ENCODE assay signal across 14 cellular contexts in genomic region chr12:120101617-120102016, GRCh38. TPM values are rescaled to one million over a fixed set of nuclear protein-coding genes. Genes with fewer than 3 reads are reported as not detected.
DNase-seq lines count a peak whose midpoint lies in the region; FAIRE-seq and TF ChIP-seq lines count a peak whose summit lies in the region.
"Had no signal": no experiment of that assay in that cellular context is flagged by ENCODE, and none has a peak within 500 bp of the region (broad histone marks: within the 10 kb centered on the region; RNA-seq: fewer than 3 reads in every experiment).

No MANE protein-coding gene starts in this region.

- H3K23ac ChIP-seq in neuronal stem cell (ENCODE audit: low read depth, low read length, poor library complexity) = peak overlapping the region; percentile 8

- peak overlapping the region; percentile 42; the same call in 1 of the 2 replicates for H3K27ac Mint-ChIP-seq in HFFc6
- peak overlapping the region; percentile 82 for H3K27ac Mint-ChIP-seq in dendritic cell treated with granulocyte-macrophage colony-stimulating factor and Interleukin-4, amounts not matched to agents 40 ng/mL and 50 ng/mL, for 4 days

- H3K9me3 ChIP-seq in BLaER1 treated with 17β-estradiol and CSF1 and Interleukin-3, amounts not matched to agents 10 nM and 100 nM (replicated peaks in 1 of 11) = no peaks in the 10 kb centered on the region
- peaks cover 0 to 3% of the 10 kb centered on the region in 2 donors for H3K9me3 ChIP-seq in neuronal stem cell (replicated peaks in 1 of 2; ENCODE audit: control insufficient read depth in 2 of 2, insufficient read depth in 1 of 2, low read depth in 1 of 2, low read length in 2 of 2)

- H2BK5ac ChIP-seq in neuronal stem cell (ENCODE audit: low read length) = no peak overlapping the region

- H3K4me3 Mint-ChIP-seq in HFFc6 = no peak overlapping the region
- H3K4me3 Mint-ChIP-seq in dendritic cell treated with granulocyte-macrophage colony-stimulating factor and Interleukin-4, amounts not matched to agents 40 ng/mL and 50 ng/mL, for 4 days = peak overlapping the region; percentile 55

- FAIRE-seq in GM19239 (lab: Jason Lieb, UNC) = no peak
- FAIRE-seq: bronchial epithelial cell, D721Med had no signal

- no peaks in the 10 kb centered on the region for H3K27me3 Mint-ChIP-seq in HFFc6 (ENCODE audit: insufficient read depth)
- H3K27me3 Mint-ChIP-seq in dendritic cell treated with granulocyte-macrophage colony-stimulating factor and Interleukin-4, amounts not matched to agents 40 ng/mL and 50 ng/mL, for 4 days = no peaks in the 10 kb centered on the region
- H3K27me3 Mint-ChIP-seq: IgD-negative memory B cell had no signal

- H3K9me3 Mint-ChIP-seq in HFFc6 = no peaks in the 10 kb centered on the region
- H3K9me3 Mint-ChIP-seq in dendritic cell treated with granulocyte-macrophage colony-stimulating factor and Interleukin-4, amounts not matched to agents 40 ng/mL and 50 ng/mL, for 4 days = no peaks in the 10 kb centered on the region
- H3K9me3 Mint-ChIP-seq: IgD-negative memory B cell had no signal

- H3K36me3 ChIP-seq in BLaER1 treated with 17β-estradiol and CSF1 and Interleukin-3, amounts not matched to agents 10 nM and 100 nM = peaks cover 90 to 99% (median 96%) of the 10 kb centered on the region in 11 experiments
- peaks cover 20 to 81% of the 10 kb centered on the region in 2 donors for H3K36me3 ChIP-seq in neuronal stem cell (replicated peaks in 1 of 2; ENCODE audit: control insufficient read depth in 2 of 2, insufficient read depth in 2 of 2, low read length in 2 of 2)

- no CpG with 5 or more reads among the region's 13 CpGs for WGBS in neuronal stem cell (ENCODE audit: extremely low coverage in 2 of 2, insufficient read length in 2 of 2, insufficient replicate concordance in 1 of 2), 2 donors

- H4K20me1 ChIP-seq in BLaER1 treated with 17β-estradiol and CSF1 and Interleukin-3, amounts not matched to agents 10 nM and 100 nM = peaks cover 87 to 100% (median 97%) of the 10 kb centered on the region in 11 experiments

- H2BK120ac ChIP-seq in neuronal stem cell (ENCODE audit: low read depth, low read length) = no peak overlapping the region

- peak overlapping the region; percentile 74 to 94 (median 85) for H3K4me2 ChIP-seq in BLaER1 treated with 17β-estradiol and CSF1 and Interleukin-3, amounts not matched to agents 10 nM and 100 nM
- no peak overlapping the region for H3K4me2 ChIP-seq in neuronal stem cell (ENCODE audit: insufficient read depth, low read length, poor library complexity, severe bottlenecking)
- H3K4me2 ChIP-seq: smooth muscle cell had no signal

- no peak overlapping the region for H4K8ac ChIP-seq in neuronal stem cell (ENCODE audit: low read depth, low read length)

- H3K27me3 ChIP-seq in BLaER1 treated with 17β-estradiol and CSF1 and Interleukin-3, amounts not matched to agents 10 nM and 100 nM = no peaks in the 10 kb centered on the region
- no peaks in the 10 kb centered on the region for H3K27me3 ChIP-seq in neuronal stem cell (ENCODE audit: control insufficient read depth in 3 of 3, insufficient read depth in 3 of 3, low read depth in 1 of 3, low read length in 3 of 3)

- peak overlapping the region in 4 of 10 experiments; percentile 7 to 21 (median 14); a peak in 2 of 20 replicates for H3K4me3 ChIP-seq in BLaER1 treated with 17β-estradiol and CSF1 and Interleukin-3, amounts not matched to agents 10 nM and 100 nM
- H3K4me3 ChIP-seq in neuronal stem cell (ENCODE audit: low read length in 2 of 2) = no peak overlapping the region
- H3K4me3 ChIP-seq: smooth muscle cell had no signal

- peaks cover 17% of the 10 kb centered on the region for H3K79me1 ChIP-seq in neuronal stem cell (ENCODE audit: low read depth, low read length)

- no peaks in the 10 kb centered on the region for H3K36me3 Mint-ChIP-seq in HFFc6 (ENCODE audit: low read depth)
- peaks cover 100% of the 10 kb centered on the region for H3K36me3 Mint-ChIP-seq in dendritic cell treated with granulocyte-macrophage colony-stimulating factor and Interleukin-4, amounts not matched to agents 40 ng/mL and 50 ng/mL, for 4 days (ENCODE audit: low read depth)

- DNase-seq in HFFc6 = no peak
- DNase-seq in neuronal stem cell (ENCODE audit: low spot score) = no peak
- no peak for DNase-seq in GM19239 (ENCODE audit: insufficient read length, low spot score)
- no peak for DNase-seq in pons (ENCODE audit: low spot score)
- DNase-seq in NCI-H1436 (lab: John Stamatoyannopoulos, UW) = no peak
- DNase-seq in SHP77 (lab: John Stamatoyannopoulos, UW) = no peak
- DNase-seq: mesendoderm, RPMI8226 had no signal

- H3K18ac ChIP-seq in neuronal stem cell (ENCODE audit: low read length) = no peak overlapping the region

- intact Hi-C loops in dendritic cell treated with granulocyte-macrophage colony-stimulating factor and Interleukin-4, amounts not matched to agents 40 ng/mL and 50 ng/mL, for 4 days (cut with micrococcal nuclease) = no loop called here

- H4K91ac ChIP-seq in neuronal stem cell (ENCODE audit: low read depth, low read length, poor library complexity) = no peak overlapping the region

- no peak overlapping the region for H2BK15ac ChIP-seq in neuronal stem cell (ENCODE audit: low read length)

- H2AFZ ChIP-seq in neuronal stem cell (ENCODE audit: low read length) = no peak overlapping the region

- TF ChIP-seq CTCF in HFFc6 (IDR thresholded peaks at IDR 0.05) = no peak

- H3K9ac ChIP-seq in BLaER1 treated with 17β-estradiol and CSF1 and Interleukin-3, amounts not matched to agents 10 nM and 100 nM = peak overlapping the region; percentile 1 to 73 (median 56); a peak in 21 of 22 replicates
- peak overlapping the region; percentile 38 for H3K9ac ChIP-seq in neuronal stem cell (ENCODE audit: low read depth, low read length, poor library complexity)

- H3K27ac ChIP-seq in BLaER1 treated with 17β-estradiol and CSF1 and Interleukin-3, amounts not matched to agents 10 nM and 100 nM = peak overlapping the region; percentile 3 to 55 (median 39); a peak in 13 of 22 replicates
- no peak overlapping the region for H3K27ac ChIP-seq in neuronal stem cell (replicated peaks; ENCODE audit: low read length)

- H2BK12ac ChIP-seq in neuronal stem cell (ENCODE audit: low read length) = no peak overlapping the region

- peaks cover 7% of the 10 kb centered on the region; the same call in 1 of the 2 replicates for H3K4me1 Mint-ChIP-seq in HFFc6 (ENCODE audit: low read depth)
- H3K4me1 Mint-ChIP-seq in dendritic cell treated with granulocyte-macrophage colony-stimulating factor and Interleukin-4, amounts not matched to agents 40 ng/mL and 50 ng/mL, for 4 days (ENCODE audit: low read depth) = peaks cover 95% of the 10 kb centered on the region

- peaks cover 27 to 80% (median 42%) of the 10 kb centered on the region in 10 experiments for H3K4me1 ChIP-seq in BLaER1 treated with 17β-estradiol and CSF1 and Interleukin-3, amounts not matched to agents 10 nM and 100 nM
- peaks cover under 1 to 4% of the 10 kb centered on the region in 2 donors for H3K4me1 ChIP-seq in neuronal stem cell (ENCODE audit: control insufficient read depth in 2 of 2, insufficient read depth in 1 of 2, low read depth in 1 of 2, low read length in 2 of 2)

- H3K14ac ChIP-seq in neuronal stem cell (ENCODE audit: low read length) = no peak overlapping the region

- H2AK5ac ChIP-seq in neuronal stem cell (ENCODE audit: low read depth, low read length) = no peak overlapping the region

- H3K4ac ChIP-seq in neuronal stem cell (ENCODE audit: low read length) = no peak overlapping the region

RNA-seq across cellular contexts. Expression of gene RAB35, which starts 14.9 kb away (rescaled TPM):
- total RNA-seq in HFFc6 (2021; fragmentation: NEBNext Ultra II Directional; extraction: Animal tissue kit (Norgen Biotek cat#: 25700)) = 10 to 100 TPM; 50.5 to 62.0 (median 55.3) TPM
- 26.6 TPM for polyA plus RNA-seq in neuronal stem cell (2013, experiment 1 of 2)
- polyA plus RNA-seq in neuronal stem cell (2013, experiment 2 of 2) = 25.6 TPM
